8 cellular contexts compared by ENCODE assay signal in genomic region chr17:81567191-81567590, GRCh38. TPM values are rescaled to one million over a fixed set of nuclear protein-coding genes. Genes with fewer than 3 reads are reported as not detected.
DNase-seq lines count a peak whose midpoint lies in the region; ATAC-seq, FAIRE-seq and TF ChIP-seq lines count a peak whose summit lies in the region.
"Had no signal": no experiment of that assay in that cellular context is flagged by ENCODE, and none has a peak within 500 bp of the region (broad histone marks: within the 10 kb centered on the region; RNA-seq: fewer than 3 reads in every experiment).

No MANE protein-coding gene starts in this region.

- TF ChIP-seq CTCF in KMS-11 (conservative IDR thresholded peaks at IDR 0.05; ENCODE audit: low read depth, low read length), result no peak
- TF ChIP-seq CTCF in MCF 10A (IDR thresholded peaks at IDR 0.05; ENCODE audit: unreplicated experiment), result no peak
- no peak for TF ChIP-seq CTCF in lung (IDR thresholded peaks at IDR 0.05; ENCODE audit: control extremely low read depth, extremely low read depth)
- TF ChIP-seq CTCF in thoracic aorta (IDR thresholded peaks at IDR 0.05), result no peak
- TF ChIP-seq CTCF in D721Med (IDR thresholded peaks at IDR 0.05; ENCODE audit: insufficient read depth, missing control alignments), result no peak

- POLR2A ChIA-PET in MCF 10A (lab: Yijun Ruan, JAX), result interaction anchor here (0.9 to 4.7 kb wide), 12 partner anchors 10 to 238 kb away, joined by 3 to 65 read pairs (median 6); partner anchors contain the start of genes ACTG1, ARL16, FAAP100 and HGS

- H2AFZ ChIP-seq in KMS-11 (ENCODE audit: low read depth), result no peak overlapping the region

- H3K9ac ChIP-seq in KMS-11, result peak overlapping the region; percentile 4; the same call in 1 of the 2 replicates

- peak overlapping the region; percentile 75 for H3K27ac ChIP-seq in KMS-11
- H3K27ac ChIP-seq in lung (ENCODE audit: low read depth in 1 of 2, low read length in 1 of 2), result peak overlapping the region; percentile 63 to 87
- peak overlapping the region; percentile 93 to 96 for H3K27ac ChIP-seq in thoracic aorta

- in situ Hi-C loops in ACHN (cut with HindIII; ENCODE audit: low pct_ligation_motif_present, low pct_unique_long_range_greater_than_20kb, low sequenced_read_pairs), result no loop called here

- intact Hi-C loops in MCF 10A (cut with micrococcal nuclease), result no loop called here

- no peaks in the 10 kb centered on the region for H3K9me3 Mint-ChIP-seq in MCF 10A (ENCODE audit: unreplicated experiment)
- H3K9me3 Mint-ChIP-seq: central memory CD8-positive, alpha-beta T cell had no signal

- DNase-seq in MCF 10A (ENCODE audit: unreplicated experiment), result no peak
- no peak for DNase-seq in lung (ENCODE audit: low spot score)
- DNase-seq in thoracic aorta (ENCODE audit: low spot score), result no peak
- no peak for DNase-seq in D721Med (ENCODE audit: insufficient read length, low spot score)
- no peak for DNase-seq in MV-4-11 (lab: John Stamatoyannopoulos, UW)
- DNase-seq in ACHN, result no peak

- H3K4me3 ChIP-seq in KMS-11 (IDR thresholded peaks at IDR 0.05; ENCODE audit: insufficient read depth, low read depth, low read length), result no peak overlapping the region
- no peak overlapping the region for H3K4me3 ChIP-seq in lung
- H3K4me3 ChIP-seq in thoracic aorta, result peak overlapping the region; percentile 64

- no peaks in the 10 kb centered on the region for H3K27me3 ChIP-seq in KMS-11 (ENCODE audit: insufficient read depth, low read depth)
- no peaks in the 10 kb centered on the region for H3K27me3 ChIP-seq in lung (ENCODE audit: control insufficient read depth, insufficient read depth)
- no peaks in the 10 kb centered on the region for H3K27me3 ChIP-seq in thoracic aorta (replicated peaks; ENCODE audit: insufficient read depth)

- peaks cover 6% of the 10 kb centered on the region; the same call in 1 of the 2 replicates for H3K36me3 ChIP-seq in KMS-11 (ENCODE audit: insufficient read depth)
- H3K36me3 ChIP-seq in lung (ENCODE audit: control insufficient read depth in 2 of 2, insufficient read depth in 2 of 2, low read length in 2 of 2), result peaks cover 19 to 62% of the 10 kb centered on the region in 2 donors
- H3K36me3 ChIP-seq in thoracic aorta, result peaks cover 35% of the 10 kb centered on the region

- H3K9me3 ChIP-seq in lung (ENCODE audit: control insufficient read depth in 2 of 2, insufficient read depth in 1 of 2, low read length in 1 of 2), result no peaks in the 10 kb centered on the region
- no peaks in the 10 kb centered on the region for H3K9me3 ChIP-seq in thoracic aorta

- WGBS in lung, 2 donors, result 49 to 57% methylated on average over 4 of the region's 4 CpGs

- no peak for ATAC-seq in lung (ENCODE audit: insufficient read depth, low FRiP score)
- no peak for ATAC-seq in thoracic aorta (ENCODE audit: insufficient number of reproducible peaks, low FRiP score, low read depth)

- H3K4me3 Mint-ChIP-seq in MCF 10A (ENCODE audit: unreplicated experiment), result peak overlapping the region; percentile 63
- H3K4me3 Mint-ChIP-seq: central memory CD8-positive, alpha-beta T cell had no signal

- H3K4me1 Mint-ChIP-seq in MCF 10A (ENCODE audit: insufficient read depth, unreplicated experiment), result peaks cover 14% of the 10 kb centered on the region
- H3K4me1 Mint-ChIP-seq: central memory CD8-positive, alpha-beta T cell had no signal

- H3K4me1 ChIP-seq in KMS-11 (ENCODE audit: low read depth, poor library complexity, severe bottlenecking), result peaks cover 85% of the 10 kb centered on the region
- H3K4me1 ChIP-seq in lung (ENCODE audit: control insufficient read depth in 2 of 2, insufficient read depth in 2 of 2, low read length in 2 of 2), result peaks cover 8 to 9% of the 10 kb centered on the region in 2 donors
- peaks cover 45 to 68% of the 10 kb centered on the region in 2 donors for H3K4me1 ChIP-seq in thoracic aorta (ENCODE audit: control insufficient read depth in 1 of 2, low read depth in 2 of 2)

- peak overlapping the region; percentile 83 for H3K4me2 ChIP-seq in KMS-11

- CTCF ChIA-PET in MCF 10A (lab: Yijun Ruan, JAX), result interaction anchor here (0.6 to 2.7 kb wide), 6 partner anchors 9 to 317 kb away, joined by 3 to 21 read pairs (median 5); no protein-coding TSS in a partner anchor

- no peaks in the 10 kb centered on the region; the same call in 1 of the 2 replicates for H3K79me2 ChIP-seq in KMS-11 (ENCODE audit: insufficient read depth, low read depth)

- H3K27me3 Mint-ChIP-seq in MCF 10A (ENCODE audit: insufficient read depth, unreplicated experiment), result no peaks in the 10 kb centered on the region
- H3K27me3 Mint-ChIP-seq: central memory CD8-positive, alpha-beta T cell had no signal

- FAIRE-seq in D721Med (lab: Jason Lieb, UNC), result no peak

- H3K27ac Mint-ChIP-seq in MCF 10A (ENCODE audit: low read depth, unreplicated experiment), result peak overlapping the region; percentile 71

- BruUV-seq in MCF 10A (replicated peaks; lab: Mats Ljungman, UMichigan), result no TSS peak

- H3K36me3 Mint-ChIP-seq in MCF 10A (ENCODE audit: insufficient read depth, unreplicated experiment), result peaks cover 77% of the 10 kb centered on the region

- H4K20me1 ChIP-seq in KMS-11 (ENCODE audit: insufficient read depth), result no peaks in the 10 kb centered on the region

RNA-seq across cellular contexts. Expression of gene FAAP100, which starts 15.0 kb away (rescaled TPM):
- total RNA-seq in MCF 10A (2022) (23.4 and 32.5 TPM in 2 replicates), lung (10 to 100 TPM; 20.8 to 34.4 TPM), thoracic aorta (10 to 100 TPM; 43.2 to 57.9 TPM)
- polyA plus RNA-seq in lung, result 10 to 100 TPM; 21.4 to 29.3 TPM

RNA-seq across cellular contexts. Expression of gene FSCN2, which starts 39.0 kb away (rescaled TPM):
- total RNA-seq in MCF 10A (2022) (0.37 TPM in 1 of 2 replicates, not detected in the other), lung (1 to 10 TPM; 2.1 to 3.9 TPM), thoracic aorta (1 to 10 TPM; 4.2 to 9.2 TPM)
- polyA plus RNA-seq in lung, result 1 to 10 TPM in 1 of 2 donors, under 1 TPM in 1; 0.46 to 1.8 TPM

RNA-seq across cellular contexts. Expression of gene ACTG1, which starts 54.6 kb away (rescaled TPM):
- total RNA-seq in MCF 10A (2022) (1,056 and 1,461 TPM in 2 replicates), lung (1,000 to 10,000 TPM; 3,059 to 3,066 TPM), thoracic aorta (1,000 to 10,000 TPM; 4,421 to 4,935 TPM)
- 1,000 to 10,000 TPM; 1,461 to 4,301 TPM for polyA plus RNA-seq in lung
